ENCODE assay signal across 20 cellular contexts in the genomic region with DNA sequence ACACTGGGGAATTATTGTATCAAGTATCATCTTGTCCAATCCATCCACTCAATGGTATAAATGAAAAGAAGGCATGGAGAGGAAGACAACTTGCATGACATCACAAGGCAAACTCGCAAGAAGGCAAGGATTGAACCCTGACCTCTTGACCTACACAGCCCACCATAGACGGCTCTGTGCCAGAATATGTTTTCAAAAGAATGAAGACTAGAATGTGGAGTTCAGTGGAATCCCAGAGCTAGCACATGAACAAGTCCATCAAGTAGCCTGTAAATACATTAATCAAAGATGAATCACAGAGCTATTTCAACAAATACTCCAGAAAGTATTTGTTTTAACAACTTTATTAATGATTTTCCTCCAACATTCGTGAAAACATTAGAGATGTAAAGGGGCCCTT.
"Had no signal": no experiment of that assay in that cellular context is flagged by ENCODE, and none has a peak within 500 bp of the region (broad histone marks: within the 10 kb centered on the region; RNA-seq: fewer than 3 reads in every experiment).

No MANE protein-coding gene starts in this region.

- H3K27ac ChIP-seq: HL-60 had no signal

- DNase-seq: KBM-7, MV-4-11, NCI-H1048, NCI-H1105, NCI-H1417 treated with DMSO at 0.1 percent for 48 hours, NCI-H146, NCI-H1694 treated with DMSO at 0.1 percent for 48 hours, NCI-H1930, NCI-H2081, NCI-H2107, NCI-H2227 treated with DMSO at 0.1 percent for 48 hours, NCI-H446, NCI-H510A, NCI-H524 treated with DMSO at 0.1 percent for 48 hours, NCI-H69, NCI-H774, RPMI8226, SHP77, SK-N-SH had no signal
